Comparison of ENCODE assay signal across 10 cellular contexts in genomic region chr17:31269597-31269996, GRCh38. TPM values are rescaled to one million over a fixed set of nuclear protein-coding genes. Genes with fewer than 3 reads are reported as not detected.
DNase-seq lines count a peak whose midpoint lies in the region; ATAC-seq and TF ChIP-seq lines count a peak whose summit lies in the region.
"Had no signal": no experiment of that assay in that cellular context is flagged by ENCODE, and none has a peak within 500 bp of the region (broad histone marks: within the 10 kb centered on the region; RNA-seq: fewer than 3 reads in every experiment).

No MANE protein-coding gene starts in this region.

- ATAC-seq in psoas muscle, result peak in 3 of 4 donors; percentile 63 to 69 (median 65)
- ATAC-seq in naive thymus-derived CD8-positive, alpha-beta T cell, result no peak
- ATAC-seq: GM12878 had no signal

- intact Hi-C loops in psoas muscle (cut with DNase I), result no loop called here

- 28 to 38% (median 33%) methylated on average over 1 of the region's 1 CpG for WGBS in psoas muscle, 3 donors

- no peaks in the 10 kb centered on the region for H3K9me3 Mint-ChIP-seq in nephron progenitor cell
- H3K9me3 Mint-ChIP-seq in naive thymus-derived CD8-positive, alpha-beta T cell, result no peaks in the 10 kb centered on the region
- H3K9me3 Mint-ChIP-seq: T-helper 1 cell treated with Interleukin-12 subunit alpha and Interleukin-12 subunit beta and Interleukin-4 antibody, amounts not matched to agents 30 μg/mL and 1 μg/mL, for 36 hours had no signal

- H3K4me1 ChIP-seq in psoas muscle, result peaks cover 10% of the 10 kb centered on the region

- no peak overlapping the region for H3K27ac Mint-ChIP-seq in nephron progenitor cell
- no peak overlapping the region for H3K27ac Mint-ChIP-seq in naive thymus-derived CD8-positive, alpha-beta T cell
- H3K27ac Mint-ChIP-seq: T-helper 1 cell treated with Interleukin-12 subunit alpha and Interleukin-12 subunit beta and Interleukin-4 antibody, amounts not matched to agents 30 μg/mL and 1 μg/mL, for 36 hours had no signal

- DNase-seq in GM04503 (ENCODE audit: low read depth) (peak; percentile 99), SW 1271 (lab: John Stamatoyannopoulos, UW) (peak; percentile 77 to 90), foreskin fibroblast (peak; percentile 96 to 97), psoas muscle (no peak), nephron progenitor cell (no peak), KG1 (lab: John Stamatoyannopoulos, UW) (no peak)
- DNase-seq in activated effector memory CD4-positive, alpha-beta T cell treated with Interleukin-2 at 50 U/mL for 16 hours, result no peak
- DNase-seq in naive thymus-derived CD8-positive, alpha-beta T cell, result no peak

- H3K9me3 ChIP-seq in psoas muscle, result no peaks in the 10 kb centered on the region

- H3K36me3 Mint-ChIP-seq in nephron progenitor cell (ENCODE audit: low read depth), result peaks cover 76% of the 10 kb centered on the region
- peaks cover 4 to 20% (median 13%) of the 10 kb centered on the region in 3 donors for H3K36me3 Mint-ChIP-seq in naive thymus-derived CD8-positive, alpha-beta T cell

- no peak overlapping the region for H3K4me3 ChIP-seq in foreskin fibroblast (ENCODE audit: low read depth in 1 of 2, low read length in 2 of 2)
- H3K4me3 ChIP-seq in psoas muscle, result no peak overlapping the region
- H3K4me3 ChIP-seq: GM12878 had no signal

- H3K4me1 Mint-ChIP-seq in nephron progenitor cell, result peaks cover 8% of the 10 kb centered on the region
- H3K4me1 Mint-ChIP-seq in naive thymus-derived CD8-positive, alpha-beta T cell, result peaks cover 0 to 7% (median 2%) of the 10 kb centered on the region in 4 donors

- TF ChIP-seq CTCF in foreskin fibroblast (IDR thresholded peaks at IDR 0.05; ENCODE audit: low read depth, low read length), result no peak
- no peak for TF ChIP-seq CTCF in psoas muscle (IDR thresholded peaks at IDR 0.05)
- TF ChIP-seq CTCF in nephron progenitor cell (IDR thresholded peaks at IDR 0.05), result no peak

- POLR2A ChIA-PET in naive thymus-derived CD8-positive, alpha-beta T cell (lab: Charles Lee), result no interaction called here

- no peak overlapping the region for H3K27ac ChIP-seq in psoas muscle

- H3K4me3 Mint-ChIP-seq in nephron progenitor cell, result no peak overlapping the region
- H3K4me3 Mint-ChIP-seq in naive thymus-derived CD8-positive, alpha-beta T cell, result no peak overlapping the region
- H3K4me3 Mint-ChIP-seq: T-helper 1 cell treated with Interleukin-12 subunit alpha and Interleukin-12 subunit beta and Interleukin-4 antibody, amounts not matched to agents 30 μg/mL and 1 μg/mL, for 36 hours had no signal

- no peaks in the 10 kb centered on the region for H3K27me3 ChIP-seq in psoas muscle (ENCODE audit: insufficient read depth in 3 of 3, low read length in 2 of 3)

- H3K36me3 ChIP-seq in psoas muscle (ENCODE audit: insufficient read depth in 1 of 2, low read depth in 1 of 2), result peaks cover 2 to 43% of the 10 kb centered on the region in 2 donors

- no peaks in the 10 kb centered on the region for H3K27me3 Mint-ChIP-seq in nephron progenitor cell (ENCODE audit: low read depth, poor library complexity)
- no peaks in the 10 kb centered on the region for H3K27me3 Mint-ChIP-seq in naive thymus-derived CD8-positive, alpha-beta T cell

RNA-seq across cellular contexts. Expression of gene OMG, which starts 27.4 kb away (rescaled TPM):
- not detected for total RNA-seq in psoas muscle
- polyA plus RNA-seq in psoas muscle, result under 1 TPM in 2 of 3 donors, not detected in 1; 0.03 to 0.10 TPM
- total RNA-seq in naive thymus-derived CD8-positive, alpha-beta T cell, result 1 to 10 TPM in 1 of 2 experiments, under 1 TPM in 1; 0.70 to 1.3 TPM
- polyA plus RNA-seq in naive thymus-derived CD8-positive, alpha-beta T cell, result not detected

RNA-seq across cellular contexts. Expression of gene EVI2B, which starts 44.3 kb away (rescaled TPM):
- total RNA-seq in psoas muscle, result 1 to 10 TPM in 3 of 4 donors, under 1 TPM in 1; 0.85 to 2.9 (median 1.8) TPM
- 1 to 10 TPM in 1 of 3 donors, under 1 TPM in 2; 0.51 to 1.2 (median 0.53) TPM for polyA plus RNA-seq in psoas muscle
- 100 to 1,000 TPM; 146 to 159 TPM for total RNA-seq in naive thymus-derived CD8-positive, alpha-beta T cell
- 10 to 100 TPM; 69.5 to 82.1 (median 79.7) TPM for polyA plus RNA-seq in naive thymus-derived CD8-positive, alpha-beta T cell

RNA-seq across cellular contexts. Expression of gene EVI2A, which starts 51.8 kb away (rescaled TPM):
- total RNA-seq in psoas muscle, result 1 to 10 TPM in 2 of 4 donors, under 1 TPM in 2; 0.50 to 1.7 (median 1.2) TPM
- polyA plus RNA-seq in psoas muscle, result under 1 TPM; 0.34 to 0.85 (median 0.47) TPM
- total RNA-seq in naive thymus-derived CD8-positive, alpha-beta T cell, result 100 to 1,000 TPM; 113 to 119 TPM
- 10 to 100 TPM; 44.3 to 57.0 (median 53.3) TPM for polyA plus RNA-seq in naive thymus-derived CD8-positive, alpha-beta T cell

Comparison
In these comparisons a context has a peak if more than half of its experiments do, and no peak if none do; other contexts are left out.
1. DNase-seq: peak in GM04503 (single experiment), SW 1271 (2 of 2) and foreskin fibroblast (2 of 2); none in psoas muscle (0 of 2), nephron progenitor cell (single experiment), activated effector memory CD4-positive, alpha-beta T cell treated with Interleukin-2 at 50 U/mL for 16 hours (single experiment), naive thymus-derived CD8-positive, alpha-beta T cell (0 of 10) and KG1 (single experiment).
2. ATAC-seq: peak in psoas muscle (3 of 4); none in naive thymus-derived CD8-positive, alpha-beta T cell (0 of 2).
3. RNA of gene EVI2B, which starts 44.3 kb away (total RNA-seq): 146 to 159 TPM in naive thymus-derived CD8-positive, alpha-beta T cell; 0.85 to 2.9 TPM in psoas muscle; every median in the first group is over 10 times any median in the second.
4. RNA of gene EVI2A, which starts 51.8 kb away (total RNA-seq): 113 to 119 TPM in naive thymus-derived CD8-positive, alpha-beta T cell; 0.50 to 1.7 TPM in psoas muscle; every median in the first group is over 10 times any median in the second.